Comparison of ENCODE assay signal across 34 cellular contexts in the genomic region with DNA sequence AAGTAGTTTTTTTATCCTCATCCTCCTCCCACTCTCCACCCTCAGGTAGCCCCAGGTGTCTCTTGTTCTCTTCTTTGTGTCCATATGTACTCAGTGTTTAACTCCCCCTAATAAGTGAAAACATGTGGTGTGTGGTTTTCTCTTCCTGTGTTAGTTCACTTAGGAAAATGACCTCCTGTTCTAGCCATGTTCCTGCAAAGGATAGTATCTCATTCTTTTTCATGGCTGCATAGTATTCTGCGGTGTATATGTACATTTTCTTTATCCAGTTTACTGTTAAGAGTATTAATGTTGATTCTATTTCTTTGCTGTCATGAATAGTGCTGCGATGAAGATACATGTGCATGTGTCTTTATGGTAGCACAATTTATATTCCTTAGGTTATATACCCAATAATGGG.
DNase-seq lines count a peak whose midpoint lies in the region; ATAC-seq, FAIRE-seq and TF ChIP-seq lines count a peak whose summit lies in the region.
"Had no signal": no experiment of that assay in that cellular context is flagged by ENCODE, and none has a peak within 500 bp of the region (broad histone marks: within the 10 kb centered on the region; RNA-seq: fewer than 3 reads in every experiment).

No MANE protein-coding gene starts in this region.

- H3K9me3 ChIP-seq in HEK293 (ENCODE audit: control insufficient read depth, insufficient read depth, low read depth, low read length) (no peaks in the 10 kb centered on the region), K562 (replicated peaks; ENCODE audit: control insufficient read depth, insufficient read depth, low read depth, low read length) (no peaks in the 10 kb centered on the region), H1 (ENCODE audit: insufficient read depth in 2 of 2, low read depth in 1 of 2, low read length in 1 of 2) (no peaks in the 10 kb centered on the region)
- H3K9me3 ChIP-seq: A549, BE2C, BLaER1, Caco-2 had no signal

- H2BK20ac ChIP-seq in H1 (ENCODE audit: low read length), result no peak overlapping the region

- H3K27me3 ChIP-seq in K562 (ENCODE audit: control insufficient read depth in 2 of 2, insufficient read depth in 2 of 2, low read length in 2 of 2) (no peaks in the 10 kb centered on the region; a peak in 1 of 5 replicates), H1 (replicated peaks in 1 of 4; ENCODE audit: control insufficient read depth in 3 of 4, extremely low read depth in 1 of 4, insufficient read depth in 3 of 4, low read length in 3 of 4) (no peaks in the 10 kb centered on the region)
- H3K27me3 ChIP-seq: BE2C; BLaER1; BLaER1 treated with 17β-estradiol and CSF1 and Interleukin-3, amounts not matched to agents 10 nM and 100 nM had no signal

- H4K20me1 ChIP-seq in K562 (replicated peaks; ENCODE audit: control insufficient read depth, insufficient read depth, low read length) (no peaks in the 10 kb centered on the region), H1 (replicated peaks in 1 of 2; ENCODE audit: control insufficient read depth in 1 of 2, insufficient read depth in 2 of 2, low read length in 2 of 2) (no peaks in the 10 kb centered on the region)
- H4K20me1 ChIP-seq: BLaER1; BLaER1 treated with 17β-estradiol and CSF1 and Interleukin-3, amounts not matched to agents 10 nM and 100 nM had no signal

- no peaks in the 10 kb centered on the region for H3K36me3 ChIP-seq in HEK293 (ENCODE audit: control insufficient read depth in 2 of 2, insufficient read depth in 1 of 2, low read length in 2 of 2)
- no peaks in the 10 kb centered on the region for H3K36me3 ChIP-seq in K562 (ENCODE audit: control insufficient read depth, insufficient read depth, low read length)
- no peaks in the 10 kb centered on the region for H3K36me3 ChIP-seq in H1 (ENCODE audit: control insufficient read depth in 2 of 4, insufficient read depth in 4 of 4, low read length in 3 of 4)
- H3K36me3 ChIP-seq: BE2C; BLaER1; BLaER1 treated with 17β-estradiol and CSF1 and Interleukin-3, amounts not matched to agents 10 nM and 100 nM had no signal

- H3K79me2 ChIP-seq in K562 (ENCODE audit: control insufficient read depth, insufficient read depth, low read length) (no peaks in the 10 kb centered on the region), H1 (ENCODE audit: control insufficient read depth in 1 of 2, insufficient read depth in 2 of 2, low read length in 2 of 2) (no peaks in the 10 kb centered on the region)

- POLR2A ChIA-PET in HEK293 (lab: Yijun Ruan, JAX), result no interaction called here
- POLR2A ChIA-PET in K562 (lab: Yijun Ruan, JAX), result no interaction called here
- POLR2A ChIA-PET in H1 (lab: Charles Lee; ENCODE audit: partially characterized antibody), result no interaction called here

- ATAC-seq in K562 (no peak), HG02870 (IDR thresholded peaks at IDR 0.05; ENCODE audit: unreplicated experiment) (no peak)
- ATAC-seq: A549; CD8-positive, alpha-beta T cell had no signal

- H3K27ac ChIP-seq in HEK293 (ENCODE audit: extremely low read depth, low read depth, low read length), result no peak overlapping the region
- no peak overlapping the region for H3K27ac ChIP-seq in K562 (ENCODE audit: extremely low read depth, low read depth, low read length)
- H3K27ac ChIP-seq in H1 (ENCODE audit: low read depth, low read length), result no peak overlapping the region
- H3K27ac ChIP-seq: 22Rv1; A549; BLaER1; BLaER1 treated with 17β-estradiol and CSF1 and Interleukin-3, amounts not matched to agents 10 nM and 100 nM had no signal

- H3K27ac Mint-ChIP-seq in activated naive CD4-positive, alpha-beta T cell treated with anti-CD3 and anti-CD28 coated beads, Interleukin-2, amount 50 U/mL, for 24 hours, result peak overlapping the region; percentile 56
- H3K27ac Mint-ChIP-seq in nephron progenitor cell, result no peak overlapping the region
- H3K27ac Mint-ChIP-seq: B cell; CD14-positive monocyte; CD4-positive, alpha-beta memory T cell; CD4-positive, alpha-beta T cell; CD8-positive, alpha-beta memory T cell; CD8-positive, alpha-beta T cell had no signal

- H3K4me1 Mint-ChIP-seq in activated naive CD4-positive, alpha-beta T cell treated with anti-CD3 and anti-CD28 coated beads, Interleukin-2, amount 50 U/mL, for 24 hours, result peaks cover 3% of the 10 kb centered on the region
- H3K4me1 Mint-ChIP-seq in nephron progenitor cell, result peaks cover 34% of the 10 kb centered on the region
- H3K4me1 Mint-ChIP-seq: B cell; CD8-positive, alpha-beta memory T cell had no signal

- no peak overlapping the region for H3K56ac ChIP-seq in H1 (replicated peaks; ENCODE audit: insufficient read length, low read depth, low read length)

- H3K27me3 Mint-ChIP-seq in activated naive CD4-positive, alpha-beta T cell treated with anti-CD3 and anti-CD28 coated beads, Interleukin-2, amount 50 U/mL, for 24 hours, result peaks cover 2% of the 10 kb centered on the region
- peaks cover 5% of the 10 kb centered on the region for H3K27me3 Mint-ChIP-seq in nephron progenitor cell (ENCODE audit: low read depth, poor library complexity)
- H3K27me3 Mint-ChIP-seq: B cell; CD4-positive, alpha-beta T cell had no signal

- no peak for TF ChIP-seq EP300 in K562 (IDR thresholded peaks at IDR 0.05; ENCODE audit: low read length)
- TF ChIP-seq EP300 in H1 (IDR thresholded peaks at IDR 0.05; ENCODE audit: borderline replicate concordance in 1 of 2, low read depth in 2 of 2, low read length in 2 of 2), result no peak

- no peaks in the 10 kb centered on the region for H3K9me3 Mint-ChIP-seq in activated naive CD4-positive, alpha-beta T cell treated with anti-CD3 and anti-CD28 coated beads, Interleukin-2, amount 50 U/mL, for 24 hours
- no peaks in the 10 kb centered on the region for H3K9me3 Mint-ChIP-seq in nephron progenitor cell
- H3K9me3 Mint-ChIP-seq: CD4-positive, alpha-beta T cell; CD8-positive, alpha-beta T cell had no signal

- BruUV-seq in K562 (replicated peaks; lab: Mats Ljungman, UMichigan), result no TSS peak

- no peak overlapping the region for H3K23ac ChIP-seq in H1 (ENCODE audit: insufficient read length)

- no peaks in the 10 kb centered on the region for H3K23me2 ChIP-seq in H1 (ENCODE audit: low read depth, low read length)

- in situ Hi-C loops in K562 (cut with MboI), result no loop called here

- H3K4me3 Mint-ChIP-seq in activated naive CD4-positive, alpha-beta T cell treated with anti-CD3 and anti-CD28 coated beads, Interleukin-2, amount 50 U/mL, for 24 hours, result no peak overlapping the region
- H3K4me3 Mint-ChIP-seq in nephron progenitor cell, result no peak overlapping the region
- H3K4me3 Mint-ChIP-seq: B cell; CD14-positive monocyte; CD4-positive, alpha-beta memory T cell; CD4-positive, alpha-beta T cell; CD4-positive, CD25-positive, alpha-beta regulatory T cell; CD8-positive, alpha-beta memory T cell; CD8-positive, alpha-beta T cell had no signal

- H3K14ac ChIP-seq in H1 (ENCODE audit: insufficient read length), result no peak overlapping the region

- no peak overlapping the region for H4K8ac ChIP-seq in H1 (ENCODE audit: extremely low read depth, insufficient read depth, low read length)

- no peaks in the 10 kb centered on the region for H3K9me1 ChIP-seq in K562 (ENCODE audit: control insufficient read depth, insufficient read depth, low read length)

- no peak overlapping the region for H2BK5ac ChIP-seq in H1 (ENCODE audit: low read depth, low read length)

- TF ChIP-seq CTCF in HEK293 (tag by site-specific recombination; IDR thresholded peaks at IDR 0.05), result no peak
- TF ChIP-seq CTCF in K562 (IDR thresholded peaks at IDR 0.05 in 2 of 3, conservative IDR thresholded peaks at IDR 0.05 in 1 of 3; ENCODE audit: insufficient read depth in 2 of 3, low read depth in 1 of 3, low read length in 3 of 3), result no peak
- no peak for TF ChIP-seq CTCF in H1 (IDR thresholded peaks at IDR 0.05; ENCODE audit: control extremely low read depth in 1 of 3, insufficient read depth in 1 of 3, low read depth in 1 of 3, low read length in 3 of 3)
- TF ChIP-seq CTCF in nephron progenitor cell (IDR thresholded peaks at IDR 0.05), result no peak

- DNase-seq in activated naive CD4-positive, alpha-beta T cell treated with anti-CD3 and anti-CD28 coated beads, Interleukin-2, amount 50 U/mL, for 16 hours, result no peak
- DNase-seq in K562 (ENCODE audit: extremely low read depth in 1 of 4, low spot score in 3 of 4) (no peak), H1 (ENCODE audit: low read depth in 1 of 2, low spot score in 2 of 2) (no peak), nephron progenitor cell (no peak), HuH-7.5 (ENCODE audit: low spot score) (no peak)
- DNase-seq: 8988T; ACHN; AML-193; BE2C; C1 segment of cervical spinal cord; Caco-2; Calu3; CD4-positive, alpha-beta memory T cell; CD4-positive, alpha-beta T cell; CD4-positive, CD25-positive, alpha-beta regulatory T cell; CD8-positive, alpha-beta memory T cell; CD8-positive, alpha-beta T cell; COR-L47; DMS153; DMS53; DMS79; DMS79 treated with DMSO at 0.1 percent for 48 hours; DND-41 had no signal

- H3K79me1 ChIP-seq in H1 (ENCODE audit: low read depth, low read length), result no peaks in the 10 kb centered on the region

- no peak overlapping the region for H2AFZ ChIP-seq in K562 (ENCODE audit: low read depth, low read length)
- H2AFZ ChIP-seq in H1 (ENCODE audit: low read length), result no peak overlapping the region

- no peak overlapping the region for H4K91ac ChIP-seq in H1 (replicated peaks; ENCODE audit: insufficient read length, low read length)

- no peaks in the 10 kb centered on the region for H3K36me3 Mint-ChIP-seq in activated naive CD4-positive, alpha-beta T cell treated with anti-CD3 and anti-CD28 coated beads, Interleukin-2, amount 50 U/mL, for 24 hours
- H3K36me3 Mint-ChIP-seq in nephron progenitor cell (ENCODE audit: low read depth), result no peaks in the 10 kb centered on the region
- H3K36me3 Mint-ChIP-seq: CD4-positive, alpha-beta memory T cell; CD4-positive, CD25-positive, alpha-beta regulatory T cell; CD8-positive, alpha-beta memory T cell; CD8-positive, alpha-beta T cell had no signal

- no peak overlapping the region for H4K5ac ChIP-seq in H1 (ENCODE audit: insufficient read length, low read depth, low read length)

- CTCF ChIA-PET in HEK293 (lab: Yijun Ruan, JAX) (no interaction called here), K562 (lab: Yijun Ruan, JAX; ENCODE audit: low intra/inter-chr PET ratio) (no interaction called here), H1 (lab: Charles Lee; ENCODE audit: partially characterized antibody) (no interaction called here)

- H3K4ac ChIP-seq in H1 (replicated peaks; ENCODE audit: insufficient read length, low read depth, low read length), result no peak overlapping the region

- H2BK120ac ChIP-seq in H1 (replicated peaks; ENCODE audit: low read depth, low read length), result no peak overlapping the region

- no peak overlapping the region for H2AK5ac ChIP-seq in H1 (ENCODE audit: low read depth, low read length)

- intact Hi-C loops in K562 (cut with micrococcal nuclease), result no loop called here

- 0% methylated on average over 2 of the region's 2 CpGs for WGBS in K562 (ENCODE audit: insufficient coverage, low coverage, missing lambda C conversion rate)
- WGBS in H1 (ENCODE audit: extremely low coverage in 1 of 2, insufficient coverage in 1 of 2, insufficient read length in 1 of 2, insufficient replicate concordance in 2 of 2, low coverage in 1 of 2, low lambda C conversion rate in 2 of 2, missing lambda C conversion rate in 1 of 2), 2 experiments, result 70% methylated on average over 2 of the region's 2 CpGs; no CpG with 5 or more reads in 1 of the 2 experiments

- no peak for FAIRE-seq in K562 (lab: Jason Lieb, UNC)
- FAIRE-seq in H1 (lab: Jason Lieb, UNC), result no peak
- FAIRE-seq: A204.1, A549, D721Med had no signal

- H2BK12ac ChIP-seq in H1 (ENCODE audit: low read depth, low read length), result no peak overlapping the region

- H3K9ac ChIP-seq in K562 (ENCODE audit: insufficient read depth in 1 of 2, low read depth in 2 of 2, low read length in 2 of 2) (no peak overlapping the region), H1 (replicated peaks in 1 of 4; ENCODE audit: extremely low read depth in 1 of 4, low read depth in 3 of 4, low read length in 3 of 4) (no peak overlapping the region)
- H3K9ac ChIP-seq: BLaER1; BLaER1 treated with 17β-estradiol and CSF1 and Interleukin-3, amounts not matched to agents 10 nM and 100 nM had no signal

- TF ChIP-seq POLR2A in K562 (conservative IDR thresholded peaks at IDR 0.05) (no peak), H1 (IDR thresholded peaks at IDR 0.05; ENCODE audit: control extremely low read depth in 1 of 2, low read depth in 2 of 2, low read length in 2 of 2) (no peak)

- no peak overlapping the region for H3K18ac ChIP-seq in H1 (ENCODE audit: extremely low read depth, low read length)

- no peak overlapping the region for H2BK15ac ChIP-seq in H1 (ENCODE audit: low read length)

- H3K4me2 ChIP-seq in K562 (ENCODE audit: insufficient read depth, low read length), result no peak overlapping the region
- no peak overlapping the region for H3K4me2 ChIP-seq in H1 (ENCODE audit: insufficient read depth in 1 of 2, low read depth in 2 of 2, low read length in 2 of 2)
- H3K4me2 ChIP-seq: A549; BLaER1; BLaER1 treated with 17β-estradiol and CSF1 and Interleukin-3, amounts not matched to agents 10 nM and 100 nM had no signal

- TF ChIP-seq RAD21 in K562 (CRISPR knock-in tag; conservative IDR thresholded peaks at IDR 0.05 in 1 of 2, IDR thresholded peaks at IDR 0.05 in 1 of 2) (no peak), H1 (IDR thresholded peaks at IDR 0.05 in 1 of 2, conservative IDR thresholded peaks at IDR 0.05 in 1 of 2; ENCODE audit: low read depth in 2 of 2, low read length in 2 of 2) (no peak)

- H3K4me3 ChIP-seq in HEK293 (ENCODE audit: low read depth, low read length) (no peak overlapping the region), K562 (no peak overlapping the region), H1 (ENCODE audit: extremely low read depth in 1 of 4, insufficient read depth in 2 of 4, low read depth in 3 of 4, low read length in 4 of 4) (no peak overlapping the region)
- H3K4me3 ChIP-seq: A549; BLaER1; BLaER1 treated with 17β-estradiol and CSF1 and Interleukin-3, amounts not matched to agents 10 nM and 100 nM had no signal

- H3K4me1 ChIP-seq in HEK293 (ENCODE audit: control insufficient read depth, insufficient read depth, low read length), result peaks cover 22% of the 10 kb centered on the region
- H3K4me1 ChIP-seq in K562 (replicated peaks in 1 of 2; ENCODE audit: control insufficient read depth in 2 of 2, insufficient read depth in 2 of 2, low read length in 2 of 2), result no peaks in the 10 kb centered on the region
- no peaks in the 10 kb centered on the region for H3K4me1 ChIP-seq in H1 (replicated peaks in 1 of 4; ENCODE audit: control insufficient read depth in 3 of 4, insufficient read depth in 4 of 4, low read length in 3 of 4)
- H3K4me1 ChIP-seq: A549, BE2C had no signal
